Comparison of ENCODE assay signal across 8 cellular contexts in the genomic region with DNA sequence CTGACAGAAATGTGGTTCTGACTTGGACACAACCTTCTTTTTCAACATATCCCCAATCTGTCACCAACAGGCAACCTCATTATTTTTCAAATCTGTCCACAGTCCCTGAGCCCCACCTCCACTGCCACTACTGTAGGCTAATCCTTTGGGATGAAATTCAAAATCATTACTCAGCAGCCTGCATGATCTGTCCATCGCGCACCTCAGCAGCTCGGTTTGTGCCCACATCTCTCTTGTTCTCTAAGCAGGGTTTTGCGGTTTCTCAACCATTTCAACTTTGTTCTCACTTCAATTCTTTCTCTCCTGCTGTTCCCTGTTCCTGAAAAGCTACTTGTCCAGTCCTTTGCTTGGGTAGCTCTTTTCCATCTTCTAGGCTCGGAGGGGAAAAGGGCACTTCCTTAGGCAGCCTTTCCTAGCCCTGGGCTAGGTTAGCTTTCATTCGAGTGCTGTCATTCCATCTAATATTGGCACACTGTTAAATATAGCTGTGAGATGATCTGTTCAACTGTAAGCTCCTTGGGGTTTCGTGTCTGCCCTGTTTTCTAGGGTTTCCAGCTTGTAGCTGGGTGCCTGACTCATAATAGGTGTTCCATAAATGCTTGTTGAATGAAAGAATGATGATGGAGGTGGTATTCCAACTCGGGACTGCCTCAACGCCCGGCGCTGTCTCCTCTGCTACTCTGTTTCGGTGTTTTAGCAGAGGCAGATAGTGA. TPM values are rescaled to one million over a fixed set of nuclear protein-coding genes. Genes with fewer than 3 reads are reported as not detected.
A peak's percentile ranks its signal among the peaks of the same experiment; 100 is the strongest.
DNase-seq lines count a peak whose midpoint lies in the region; ATAC-seq, FAIRE-seq and TF ChIP-seq lines count a peak whose summit lies in the region.

No MANE protein-coding gene starts in this region.

- ATAC-seq in GM19438 (IDR thresholded peaks at IDR 0.05; ENCODE audit: low read depth, unreplicated experiment) = peak; percentile 15
- peak; percentile 66 for ATAC-seq in esophagus mucosa

- peak overlapping the region; percentile 57 for H3K4me3 ChIP-seq in ovary

- H3K27ac ChIP-seq in ovary = peak overlapping the region; percentile 93 to 94

- no peaks in the 10 kb centered on the region for H3K9me3 ChIP-seq in ovary

- intact Hi-C loops in ovary (cut with DNase I) = no loop called here

- no peaks in the 10 kb centered on the region for H3K27me3 ChIP-seq in ovary

- no peak for TF ChIP-seq EP300 in ovary (IDR thresholded peaks at IDR 0.05)

- peaks cover 3% of the 10 kb centered on the region for H3K4me1 ChIP-seq in ovary (ENCODE audit: insufficient read depth)

- no peak for FAIRE-seq in urothelium cell line (lab: Jason Lieb, UNC)

- no peak for TF ChIP-seq CTCF in ovary (IDR thresholded peaks at IDR 0.05)

- 34 to 41% (median 38%) methylated on average over 12 of the region's 12 CpGs for WGBS in ovary, 3 donors

- H3K36me3 ChIP-seq in ovary = no peaks in the 10 kb centered on the region

- no peak for TF ChIP-seq POLR2A in ovary (IDR thresholded peaks at IDR 0.05)

- DNase-seq in RKO (ENCODE audit: low spot score) (peak; percentile 65), ovary (no peak), LoVo (ENCODE audit: low spot score) (no peak), NCI-H1930 (lab: John Stamatoyannopoulos, UW) (no peak), urothelium cell line (ENCODE audit: low spot score) (no peak)
- no peak for DNase-seq in stimulated activated CD4-positive, alpha-beta T cell treated with anti-CD3 and anti-CD28 coated beads, Interleukin-4, amount 100 ng/mL, for 4 hours

RNA-seq across cellular contexts. Expression of a gene that starts 0.7 kb away (rescaled TPM):
- total RNA-seq in esophagus mucosa = 2.7 TPM
- total RNA-seq in ovary = 10 to 100 TPM in 6 of 7 donors, 1 to 10 TPM in 1; 9.9 to 23.2 (median 17.9) TPM
- polyA plus RNA-seq in ovary = 1 to 10 TPM; 3.6 to 7.4 TPM

RNA-seq across cellular contexts. Expression of a gene that starts 12.6 kb away (rescaled TPM):
- total RNA-seq in esophagus mucosa = 20.0 TPM
- 10 to 100 TPM; 38.5 to 61.9 (median 47.3) TPM for total RNA-seq in ovary
- 10 to 100 TPM; 41.9 to 43.4 TPM for polyA plus RNA-seq in ovary
